ENCODE assay signal across 35 cellular contexts in the genomic region with DNA sequence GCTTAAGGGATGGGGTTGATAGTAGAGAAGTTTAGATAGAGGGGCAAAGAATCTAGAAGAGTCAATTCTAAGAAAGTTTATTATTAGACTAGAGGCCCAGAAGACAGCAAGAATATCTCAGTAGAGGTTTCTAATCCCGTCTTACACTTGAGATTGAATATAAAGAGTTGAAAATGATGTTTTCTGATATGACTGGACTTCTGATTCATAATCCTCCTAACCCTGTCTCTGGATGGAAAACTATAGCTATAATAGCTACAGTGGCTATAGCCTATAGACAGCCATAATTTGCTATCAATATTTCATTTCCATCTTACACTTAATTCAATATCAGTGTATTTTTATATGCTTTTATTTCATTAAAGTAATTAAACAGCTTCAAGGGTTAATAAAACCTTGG. TPM values are rescaled to one million over a fixed set of nuclear protein-coding genes. Genes with fewer than 3 reads are reported as not detected.
DNase-seq lines count a peak whose midpoint lies in the region; ATAC-seq, FAIRE-seq and TF ChIP-seq lines count a peak whose summit lies in the region.
"Had no signal": no experiment of that assay in that cellular context is flagged by ENCODE, and none has a peak within 500 bp of the region (broad histone marks: within the 10 kb centered on the region; RNA-seq: fewer than 3 reads in every experiment).

No MANE protein-coding gene starts in this region.

- no peak overlapping the region for H2AFZ ChIP-seq in GM12878 (ENCODE audit: control insufficient read depth, low read depth, low read length)

- RAD21 ChIA-PET in GM12878 (lab: Charles Lee; ENCODE audit: unreplicated experiment): no interaction called here

- CTCF ChIA-PET in GM12878 (lab: Yijun Ruan, JAX): interaction anchor here (0.5 kb wide), 1 partner anchor 63 kb away, joined by 3 read pairs; no protein-coding TSS in a partner anchor

- H4K20me1 ChIP-seq in GM12878 (ENCODE audit: control insufficient read depth, insufficient read depth): no peaks in the 10 kb centered on the region
- H4K20me1 ChIP-seq: BLaER1; BLaER1 treated with 17β-estradiol and CSF1 and Interleukin-3, amounts not matched to agents 10 nM and 100 nM had no signal

- TF ChIP-seq POLR2A in GM12878 (IDR thresholded peaks at IDR 0.05; ENCODE audit: low read depth, low read length) (no peak), erythroblast (IDR thresholded peaks at IDR 0.05; ENCODE audit: low read length) (no peak)

- no peaks in the 10 kb centered on the region for H3K36me3 ChIP-seq in GM12878 (ENCODE audit: control insufficient read depth in 2 of 2, insufficient read depth in 2 of 2, low read length in 1 of 2)
- H3K36me3 ChIP-seq: BLaER1; BLaER1 treated with 17β-estradiol and CSF1 and Interleukin-3, amounts not matched to agents 10 nM and 100 nM had no signal

- intact Hi-C loops in GM12878 (cut with micrococcal nuclease; ENCODE audit: unreplicated experiment): no loop called here

- POLR2A ChIA-PET in GM12878 (lab: Charles Lee): no interaction called here

- DNase-seq in GM12878 (ENCODE audit: low read depth, low spot score): no peak
- no peak for DNase-seq in stimulated activated effector memory CD8-positive, alpha-beta T cell treated with anti-CD3 and anti-CD28 coated beads, Interleukin-12 subunit alpha, Interleukin-12 subunit beta, amount 100 ng/mL, for 72 hours (ENCODE audit: low spot score in 2 of 2)
- DNase-seq in HUDEP-2 (lab: John Stamatoyannopoulos, UW; ENCODE audit: unreplicated experiment in 76 of 76): no peak
- no peak for DNase-seq in erythroblast (lab: John Stamatoyannopoulos, UW)
- DNase-seq: 8988T; ACHN; AML-193; BE2C; C1 segment of cervical spinal cord; Caco-2; Calu3; CD4-positive, alpha-beta memory T cell; CD4-positive, alpha-beta T cell; CD4-positive, CD25-positive, alpha-beta regulatory T cell; CD8-positive, alpha-beta memory T cell; CD8-positive, alpha-beta T cell; COR-L47; DMS 273 treated with DMSO at 0.1 percent for 48 hours; DMS153; DMS53; DMS79; DMS79 treated with DMSO at 0.1 percent for 48 hours; DND-41; EL had no signal

- in situ Hi-C loops in GM12878 (cut with MboI): no loop called here

- SMC1A ChIA-PET in GM12878 (lab: Charles Lee; ENCODE audit: uncharacterized antibody, unreplicated experiment): no interaction called here

- H3K4me2 ChIP-seq in GM12878 (ENCODE audit: control insufficient read depth, insufficient read depth): no peak overlapping the region
- H3K4me2 ChIP-seq: A549; BLaER1; BLaER1 treated with 17β-estradiol and CSF1 and Interleukin-3, amounts not matched to agents 10 nM and 100 nM had no signal

- no TSS peak for BruUV-seq in GM12878 (replicated peaks; lab: Mats Ljungman, UMichigan)

- no peak for FAIRE-seq in GM12878 (lab: Jason Lieb, UNC)
- FAIRE-seq: A204.1, A549, D721Med had no signal

- no peaks in the 10 kb centered on the region for H3K9me3 Mint-ChIP-seq in activated T-helper 17 cell treated with anti-CD3 and anti-CD28 coated beads, Interleukin-2, amount 50 U/mL, for 72 hours
- no peaks in the 10 kb centered on the region for H3K9me3 Mint-ChIP-seq in stimulated activated effector memory CD8-positive, alpha-beta T cell treated with anti-CD3 and anti-CD28 coated beads, Interleukin-12 subunit alpha, Interleukin-12 subunit beta, amount 100 ng/mL, for 72 hours
- H3K9me3 Mint-ChIP-seq: CD4-positive, alpha-beta memory T cell; CD4-positive, alpha-beta T cell; CD4-positive, CD25-positive, alpha-beta regulatory T cell; CD8-positive, alpha-beta memory T cell; CD8-positive, alpha-beta T cell had no signal

- no peak overlapping the region for H3K27ac ChIP-seq in GM12878 (ENCODE audit: control insufficient read depth, insufficient read depth)
- H3K27ac ChIP-seq: 22Rv1; A549; BLaER1; BLaER1 treated with 17β-estradiol and CSF1 and Interleukin-3, amounts not matched to agents 10 nM and 100 nM; C4-2B had no signal

- WGBS in GM12878 (ENCODE audit: insufficient coverage, insufficient replicate concordance, low lambda C conversion rate, missing lambda C conversion rate): 0% methylated on average over 1 of the region's 1 CpG

- H3K27me3 Mint-ChIP-seq in activated T-helper 17 cell treated with anti-CD3 and anti-CD28 coated beads, Interleukin-2, amount 50 U/mL, for 72 hours: peaks cover 23% of the 10 kb centered on the region

- no peaks in the 10 kb centered on the region for H3K36me3 Mint-ChIP-seq in activated T-helper 17 cell treated with anti-CD3 and anti-CD28 coated beads, Interleukin-2, amount 50 U/mL, for 72 hours (ENCODE audit: low read depth)
- H3K36me3 Mint-ChIP-seq in stimulated activated effector memory CD8-positive, alpha-beta T cell treated with anti-CD3 and anti-CD28 coated beads, Interleukin-12 subunit alpha, Interleukin-12 subunit beta, amount 100 ng/mL, for 72 hours: no peaks in the 10 kb centered on the region
- H3K36me3 Mint-ChIP-seq: CD14-positive monocyte; CD4-positive, alpha-beta memory T cell; CD4-positive, CD25-positive, alpha-beta regulatory T cell; CD8-positive, alpha-beta memory T cell; CD8-positive, alpha-beta T cell had no signal

- TF ChIP-seq CTCF in GM12878 (IDR thresholded peaks at IDR 0.05 in 2 of 3, conservative IDR thresholded peaks at IDR 0.05 in 1 of 3; ENCODE audit: control insufficient read depth in 2 of 3, extremely low read depth in 1 of 3, insufficient read depth in 1 of 3, low read depth in 3 of 3, low read length in 3 of 3): no peak

- no peaks in the 10 kb centered on the region for H3K9me3 ChIP-seq in GM12878 (replicated peaks; ENCODE audit: control insufficient read depth, insufficient read depth, low read length)
- H3K9me3 ChIP-seq: A549; BE2C; BLaER1; BLaER1 treated with 17β-estradiol and CSF1 and Interleukin-3, amounts not matched to agents 10 nM and 100 nM; Caco-2 had no signal

- H3K4me1 Mint-ChIP-seq in activated T-helper 17 cell treated with anti-CD3 and anti-CD28 coated beads, Interleukin-2, amount 50 U/mL, for 72 hours: no peaks in the 10 kb centered on the region
- H3K4me1 Mint-ChIP-seq in stimulated activated effector memory CD8-positive, alpha-beta T cell treated with anti-CD3 and anti-CD28 coated beads, Interleukin-12 subunit alpha, Interleukin-12 subunit beta, amount 100 ng/mL, for 72 hours: no peaks in the 10 kb centered on the region
- H3K4me1 Mint-ChIP-seq: B cell; CD14-positive monocyte; CD4-positive, CD25-positive, alpha-beta regulatory T cell; CD8-positive, alpha-beta memory T cell had no signal

- H3K4me3 Mint-ChIP-seq in activated T-helper 17 cell treated with anti-CD3 and anti-CD28 coated beads, Interleukin-2, amount 50 U/mL, for 72 hours: no peak overlapping the region
- H3K4me3 Mint-ChIP-seq in stimulated activated effector memory CD8-positive, alpha-beta T cell treated with anti-CD3 and anti-CD28 coated beads, Interleukin-12 subunit alpha, Interleukin-12 subunit beta, amount 100 ng/mL, for 72 hours: no peak overlapping the region
- H3K4me3 Mint-ChIP-seq: B cell; CD14-positive monocyte; CD4-positive, alpha-beta memory T cell; CD4-positive, alpha-beta T cell; CD4-positive, CD25-positive, alpha-beta regulatory T cell; CD8-positive, alpha-beta memory T cell; CD8-positive, alpha-beta T cell had no signal

- no peak overlapping the region for H3K4me3 ChIP-seq in GM12878
- H3K4me3 ChIP-seq: A549; BLaER1; BLaER1 treated with 17β-estradiol and CSF1 and Interleukin-3, amounts not matched to agents 10 nM and 100 nM had no signal

- no peak overlapping the region for H3K27ac Mint-ChIP-seq in activated T-helper 17 cell treated with anti-CD3 and anti-CD28 coated beads, Interleukin-2, amount 50 U/mL, for 72 hours
- H3K27ac Mint-ChIP-seq in stimulated activated effector memory CD8-positive, alpha-beta T cell treated with anti-CD3 and anti-CD28 coated beads, Interleukin-12 subunit alpha, Interleukin-12 subunit beta, amount 100 ng/mL, for 72 hours: no peak overlapping the region
- H3K27ac Mint-ChIP-seq: B cell; CD14-positive monocyte; CD4-positive, alpha-beta memory T cell; CD4-positive, alpha-beta T cell; CD4-positive, CD25-positive, alpha-beta regulatory T cell; CD8-positive, alpha-beta memory T cell; CD8-positive, alpha-beta T cell had no signal

- no peaks in the 10 kb centered on the region; a peak in 1 of 4 replicates for H3K27me3 ChIP-seq in GM12878 (replicated peaks in 1 of 2; ENCODE audit: control insufficient read depth in 2 of 2, insufficient read depth in 2 of 2, low read length in 1 of 2)
- H3K27me3 ChIP-seq: BE2C, BLaER1 had no signal

- peak; percentile 46 for ATAC-seq in activated T-helper 17 cell treated with anti-CD3 and anti-CD28 coated beads, Interleukin-2, amount 50 U/mL, for 72 hours (replicated peaks)
- ATAC-seq in GM12878 (no peak), HG03442 (IDR thresholded peaks at IDR 0.05; ENCODE audit: unreplicated experiment) (no peak)
- ATAC-seq in stimulated activated effector memory CD8-positive, alpha-beta T cell treated with anti-CD3 and anti-CD28 coated beads, Interleukin-12 subunit alpha, Interleukin-12 subunit beta, amount 100 ng/mL, for 72 hours: peak; percentile 75
- ATAC-seq: A549; CD8-positive, alpha-beta T cell had no signal

- TF ChIP-seq EP300 in GM12878 (IDR thresholded peaks at IDR 0.05; ENCODE audit: borderline replicate concordance in 1 of 2, control insufficient read depth in 1 of 2, low read depth in 2 of 2, low read length in 2 of 2): no peak

- no peaks in the 10 kb centered on the region; the same call in 1 of the 2 replicates for H3K4me1 ChIP-seq in GM12878 (ENCODE audit: control insufficient read depth, insufficient read depth, low read length)
- H3K4me1 ChIP-seq: A549, Caco-2 had no signal

- no peaks in the 10 kb centered on the region for H3K79me2 ChIP-seq in GM12878 (ENCODE audit: control insufficient read depth, insufficient read depth, low read length)

- no peak for TF ChIP-seq RAD21 in GM12878 (IDR thresholded peaks at IDR 0.05; ENCODE audit: insufficient read depth, low read depth, low read length)

- no peak overlapping the region for H3K9ac ChIP-seq in GM12878 (ENCODE audit: control insufficient read depth, insufficient read depth, low read length)
- H3K9ac ChIP-seq: BLaER1; BLaER1 treated with 17β-estradiol and CSF1 and Interleukin-3, amounts not matched to agents 10 nM and 100 nM had no signal

RNA-seq across cellular contexts. Expression of gene GAP43, which starts 60.0 kb away (rescaled TPM):
- not detected for total RNA-seq in activated T-helper 17 cell treated with anti-CD3 and anti-CD28 coated beads, Interleukin-2, amount 50 U/mL, for 72 hours
- not detected in 2 replicates for total RNA-seq in GM12878 (2013; cell fraction: nucleolus; rRNA removed)
- not detected in 2 replicates for total RNA-seq in GM12878 (2014; rRNA removed)
- not detected in 2 replicates for total RNA-seq in GM12878 (2014; rRNA removed; fragmentation: Illumina TruSeq; extraction: Trizol)
- total RNA-seq in GM12878 (2021): not detected in 2 replicates
- not detected for polyA plus RNA-seq in GM12878 (2011; ENCODE audit: low read depth)
- polyA plus RNA-seq in GM12878 (2011; rRNA removed): not detected in 2 replicates
- 0.03 TPM in 1 of 2 replicates, not detected in the other for polyA plus RNA-seq in GM12878 (2011; cell fraction: cytosol; rRNA removed)
- not detected in 2 replicates for polyA plus RNA-seq in GM12878 (2011; cell fraction: nucleus; rRNA removed)
- not detected in 2 replicates for polyA plus RNA-seq in GM12878 (2012)
- polyA plus RNA-seq in GM12878 (2014; fragmentation: Illumina TruSeq; extraction: Trizol): 0.06 TPM in 1 of 2 replicates, not detected in the other
- polyA plus RNA-seq in GM12878 (2014; fragmentation: Nextera tagmentation; extraction: Ambion mirVana): not detected
- not detected in 2 replicates for polyA plus RNA-seq in GM12878 (2014; rRNA removed)
- polyA plus RNA-seq in GM12878 (2016; fragmentation: Nextera tagmentation; extraction: Ambion mirVana): under 1 TPM in 1 of 2 experiments, not detected in 1; 0.16 TPM
- polyA minus RNA-seq in GM12878 (2011; rRNA and poly(A)+ RNA removed): not detected in 2 replicates
- polyA minus RNA-seq in GM12878 (2011; cell fraction: cytosol; rRNA and poly(A)+ RNA removed): not detected in 2 replicates
- not detected in 2 replicates for polyA minus RNA-seq in GM12878 (2011; cell fraction: nucleus; rRNA and poly(A)+ RNA removed)
- total RNA-seq: B cell; Caco-2; Calu3; CD4-positive, alpha-beta memory T cell; CD4-positive, alpha-beta T cell; CD4-positive, CD25-positive, alpha-beta regulatory T cell; CD8-positive, alpha-beta memory T cell; CD8-positive, alpha-beta T cell had no signal
- polyA plus RNA-seq: A549; CD14-positive monocyte; CD4-positive, alpha-beta memory T cell; CD4-positive, CD25-positive, alpha-beta regulatory T cell; CD8-positive, alpha-beta memory T cell had no signal

Comparison
In these comparisons a context has a peak if more than half of its experiments do, and no peak if none do; other contexts are left out.
1. ATAC-seq: peak in activated T-helper 17 cell treated with anti-CD3 and anti-CD28 coated beads, Interleukin-2, amount 50 U/mL, for 72 hours (single experiment) and stimulated activated effector memory CD8-positive, alpha-beta T cell treated with anti-CD3 and anti-CD28 coated beads, Interleukin-12 subunit alpha, Interleukin-12 subunit beta, amount 100 ng/mL, for 72 hours (single experiment); none in GM12878 (single experiment) and HG03442 (single experiment).